ENCODE assay signal across 2 cellular contexts in the genomic region with DNA sequence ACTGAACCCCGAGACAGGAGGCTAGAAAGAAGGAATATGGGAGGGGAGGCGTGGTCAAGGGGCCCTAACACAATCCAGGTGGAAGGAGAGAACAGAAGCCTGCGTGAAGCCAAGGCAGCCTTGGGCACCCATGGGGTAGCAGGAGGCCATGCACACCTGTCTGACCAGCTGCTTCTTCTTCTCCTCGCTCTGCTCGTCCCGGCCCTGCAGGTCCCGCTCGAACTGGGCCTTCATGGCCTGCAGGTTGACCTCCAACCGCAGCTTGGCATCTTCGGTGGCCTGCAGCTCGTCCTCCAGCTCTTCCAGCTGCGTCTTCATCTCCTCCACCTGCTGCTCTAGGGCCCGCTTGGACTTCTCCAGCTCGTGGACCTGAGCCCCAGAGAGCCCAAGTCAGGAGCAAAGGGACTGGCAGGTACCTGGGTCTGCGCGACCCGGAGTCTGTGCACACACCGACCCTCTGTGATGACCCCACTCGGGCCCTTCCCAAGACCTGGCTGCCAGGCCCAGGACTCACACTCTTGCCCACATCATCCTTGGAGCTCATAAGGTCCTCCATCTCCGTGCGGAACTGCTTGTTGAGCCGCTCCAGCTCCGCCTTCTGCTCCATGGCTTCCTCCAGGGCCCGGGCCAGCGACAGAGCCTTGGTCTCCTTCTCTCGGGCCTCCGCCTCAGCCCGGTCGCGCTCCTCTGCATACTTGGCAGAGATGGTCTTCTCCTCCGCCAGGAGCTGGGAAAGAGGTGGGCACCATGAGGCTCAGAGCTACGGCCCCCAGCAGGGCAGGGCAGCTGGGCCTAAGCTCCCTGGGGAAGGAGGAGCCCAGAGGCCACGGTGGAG.
TF ChIP-seq lines count a peak whose summit lies in the region.

No MANE protein-coding gene starts in this region.

TF ChIP-seq in IMR-90, 13 proteins besides CTCF, POLR2A, EP300 and RAD21:
- no peak for TF ChIP-seq MAZ (IDR thresholded peaks at IDR 0.05; ENCODE audit: borderline replicate concordance, low read depth, low read length)
- TF ChIP-seq, protein P1, sequence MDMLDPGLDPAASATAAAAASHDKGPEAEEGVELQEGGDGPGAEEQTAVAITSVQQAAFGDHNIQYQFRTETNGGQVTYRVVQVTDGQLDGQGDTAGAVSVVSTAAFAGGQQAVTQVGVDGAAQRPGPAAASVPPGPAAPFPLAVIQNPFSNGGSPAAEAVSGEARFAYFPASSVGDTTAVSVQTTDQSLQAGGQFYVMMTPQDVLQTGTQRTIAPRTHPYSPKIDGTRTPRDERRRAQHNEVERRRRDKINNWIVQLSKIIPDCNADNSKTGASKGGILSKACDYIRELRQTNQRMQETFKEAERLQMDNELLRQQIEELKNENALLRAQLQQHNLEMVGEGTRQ (IDR thresholded peaks at IDR 0.05; ENCODE audit: low read depth, low read length) = no peak
- no peak for TF ChIP-seq RFX5 (IDR thresholded peaks at IDR 0.05; ENCODE audit: low read depth, low read length)
- TF ChIP-seq RCOR1 (IDR thresholded peaks at IDR 0.05; ENCODE audit: insufficient replicate concordance, low read length) = no peak
- no peak for TF ChIP-seq CEBPB (IDR thresholded peaks at IDR 0.05; ENCODE audit: low read depth, low read length)
- no peak for TF ChIP-seq NFE2L2 (IDR thresholded peaks at IDR 0.05; ENCODE audit: low read depth, low read length)
- no peak for TF ChIP-seq MXI1 (IDR thresholded peaks at IDR 0.05; ENCODE audit: borderline replicate concordance, low read depth, low read length)
- TF ChIP-seq BHLHE40 (IDR thresholded peaks at IDR 0.05; ENCODE audit: low read depth, low read length) = no peak
- TF ChIP-seq, protein P2, sequence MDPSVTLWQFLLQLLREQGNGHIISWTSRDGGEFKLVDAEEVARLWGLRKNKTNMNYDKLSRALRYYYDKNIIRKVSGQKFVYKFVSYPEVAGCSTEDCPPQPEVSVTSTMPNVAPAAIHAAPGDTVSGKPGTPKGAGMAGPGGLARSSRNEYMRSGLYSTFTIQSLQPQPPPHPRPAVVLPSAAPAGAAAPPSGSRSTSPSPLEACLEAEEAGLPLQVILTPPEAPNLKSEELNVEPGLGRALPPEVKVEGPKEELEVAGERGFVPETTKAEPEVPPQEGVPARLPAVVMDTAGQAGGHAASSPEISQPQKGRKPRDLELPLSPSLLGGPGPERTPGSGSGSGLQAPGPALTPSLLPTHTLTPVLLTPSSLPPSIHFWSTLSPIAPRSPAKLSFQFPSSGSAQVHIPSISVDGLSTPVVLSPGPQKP (IDR thresholded peaks at IDR 0.05; ENCODE audit: borderline replicate concordance, low read depth, low read length) = no peak
- TF ChIP-seq CHD1 (IDR thresholded peaks at IDR 0.05; ENCODE audit: low read depth, low read length) = no peak
- no peak for TF ChIP-seq MAFK (IDR thresholded peaks at IDR 0.05; ENCODE audit: low read depth, low read length)
- no peak for TF ChIP-seq SMC3 (IDR thresholded peaks at IDR 0.05; ENCODE audit: low read depth, low read length)

TF ChIP-seq in endothelial cell of umbilical vein, 7 proteins besides CTCF, POLR2A, EP300 and RAD21:
- TF ChIP-seq FOS (IDR thresholded peaks at IDR 0.05; ENCODE audit: borderline replicate concordance, insufficient read depth, low read length) = no peak
- no peak for TF ChIP-seq POLR2AphosphoS5 (IDR thresholded peaks at IDR 0.05; ENCODE audit: insufficient read depth, low read depth, low read length)
- no peak for TF ChIP-seq GATA2 (IDR thresholded peaks at IDR 0.05; ENCODE audit: insufficient read depth, insufficient read length, low read depth, low read length)
- no peak for TF ChIP-seq MYC (IDR thresholded peaks at IDR 0.05; ENCODE audit: low read depth, low read length)
- TF ChIP-seq, protein P3, sequence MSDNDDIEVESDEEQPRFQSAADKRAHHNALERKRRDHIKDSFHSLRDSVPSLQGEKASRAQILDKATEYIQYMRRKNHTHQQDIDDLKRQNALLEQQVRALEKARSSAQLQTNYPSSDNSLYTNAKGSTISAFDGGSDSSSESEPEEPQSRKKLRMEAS (IDR thresholded peaks at IDR 0.05; ENCODE audit: insufficient read depth, insufficient read length) = no peak
- no peak for TF ChIP-seq EZH2 (IDR thresholded peaks at IDR 0.05; ENCODE audit: borderline replicate concordance, low read depth, low read length, severe bottlenecking)
- no peak for TF ChIP-seq JUN (IDR thresholded peaks at IDR 0.05; ENCODE audit: borderline replicate concordance, insufficient read depth, insufficient read length, low read depth)
